Comparison of ENCODE assay signal across 5 cellular contexts in genomic region chr2:220297093-220297492, GRCh38.
"Had no signal": no experiment of that assay in that cellular context is flagged by ENCODE, and none has a peak within 500 bp of the region (broad histone marks: within the 10 kb centered on the region; RNA-seq: fewer than 3 reads in every experiment).

No MANE protein-coding gene starts in this region.

- DNase-seq: H9, HCEC 1CT had no signal

- H3K4me3 ChIP-seq: GM23338 had no signal

- H2AFZ ChIP-seq: GM23338 had no signal

- H3K27ac ChIP-seq: HL-60 had no signal

- ATAC-seq: GM23338, HepG2 had no signal

- H3K4me2 ChIP-seq: GM23338 had no signal
